8 cellular contexts compared by ENCODE assay signal in genomic region chr2:70142590-70143313, GRCh38. TPM values are rescaled to one million over a fixed set of nuclear protein-coding genes. Genes with fewer than 3 reads are reported as not detected.
A peak's percentile ranks its signal among the peaks of the same experiment; 100 is the strongest.
DNase-seq lines count a peak whose midpoint lies in the region; ATAC-seq and TF ChIP-seq lines count a peak whose summit lies in the region.

No MANE protein-coding gene starts in this region.

- intact Hi-C loops in uterus (cut with DNase I; ENCODE audit: low total_unique reads) = loop anchor here (2.0 to 5.0 kb wide), 2 partner anchors 56 to 230 kb away; partner anchors contain the start of gene PCBP1

- H3K36me3 ChIP-seq in right atrium auricular region (no peaks in the 10 kb centered on the region), uterus (no peaks in the 10 kb centered on the region)

- H3K27me3 Mint-ChIP-seq in T-helper 1 cell treated with Interleukin-12 subunit alpha and Interleukin-12 subunit beta and Interleukin-4 antibody, amounts not matched to agents 30 μg/mL and 1 μg/mL, for 36 hours (ENCODE audit: low read depth) = no peaks in the 10 kb centered on the region

- TF ChIP-seq POLR2A in uterus (IDR thresholded peaks at IDR 0.05) = peak; percentile 70 to 96

- peak overlapping the region; percentile 82 for H3K4me3 Mint-ChIP-seq in T-helper 1 cell treated with Interleukin-12 subunit alpha and Interleukin-12 subunit beta and Interleukin-4 antibody, amounts not matched to agents 30 μg/mL and 1 μg/mL, for 36 hours

- H3K9me3 Mint-ChIP-seq in T-helper 1 cell treated with Interleukin-12 subunit alpha and Interleukin-12 subunit beta and Interleukin-4 antibody, amounts not matched to agents 30 μg/mL and 1 μg/mL, for 36 hours = no peaks in the 10 kb centered on the region

- ATAC-seq in GM18499 (IDR thresholded peaks at IDR 0.05; ENCODE audit: insufficient read depth, unreplicated experiment) (peak; percentile 47), HG02938 (IDR thresholded peaks at IDR 0.05; ENCODE audit: unreplicated experiment) (peak; percentile 57)

- peak overlapping the region; percentile 54 to 72 for H3K4me3 ChIP-seq in right atrium auricular region
- peak overlapping the region; percentile 54 to 59 for H3K4me3 ChIP-seq in uterus

- peaks cover 50% of the 10 kb centered on the region for H3K4me1 Mint-ChIP-seq in T-helper 1 cell treated with Interleukin-12 subunit alpha and Interleukin-12 subunit beta and Interleukin-4 antibody, amounts not matched to agents 30 μg/mL and 1 μg/mL, for 36 hours (ENCODE audit: low read depth)

- H3K4me1 ChIP-seq in right atrium auricular region = peaks cover 0 to 24% of the 10 kb centered on the region in 2 donors
- H3K4me1 ChIP-seq in uterus = no peaks in the 10 kb centered on the region

- H3K27me3 ChIP-seq in right atrium auricular region (no peaks in the 10 kb centered on the region), uterus (no peaks in the 10 kb centered on the region)

- no peaks in the 10 kb centered on the region for H3K36me3 Mint-ChIP-seq in T-helper 1 cell treated with Interleukin-12 subunit alpha and Interleukin-12 subunit beta and Interleukin-4 antibody, amounts not matched to agents 30 μg/mL and 1 μg/mL, for 36 hours (ENCODE audit: low read depth)

- peak; percentile 72 to 93 for TF ChIP-seq CTCF in right atrium auricular region (IDR thresholded peaks at IDR 0.05)
- TF ChIP-seq CTCF in uterus (IDR thresholded peaks at IDR 0.05) = peak; percentile 93 to 100 (median 100)

- DNase-seq in NCI-H1694 (lab: John Stamatoyannopoulos, UW) = peak; percentile 97
- peak; percentile 100 for DNase-seq in right atrium auricular region (ENCODE audit: low spot score)
- DNase-seq in pulmonary artery endothelial cell (ENCODE audit: low read depth, low spot score) = peak; percentile 96
- peak; percentile 99 to 100 for DNase-seq in uterus

- H3K27ac ChIP-seq in angular gyrus (ENCODE audit: low read depth, low read length) (peak overlapping the region; percentile 99), right atrium auricular region (peak overlapping the region; percentile 99 to 100), uterus (peak overlapping the region; percentile 99 to 100)

- H3K9me3 ChIP-seq in right atrium auricular region (no peaks in the 10 kb centered on the region), uterus (no peaks in the 10 kb centered on the region)

- peak overlapping the region; percentile 93 for H3K27ac Mint-ChIP-seq in T-helper 1 cell treated with Interleukin-12 subunit alpha and Interleukin-12 subunit beta and Interleukin-4 antibody, amounts not matched to agents 30 μg/mL and 1 μg/mL, for 36 hours

RNA-seq across cellular contexts. Expression of gene C2orf42, which starts 48.1 kb away (rescaled TPM):
- total RNA-seq in right atrium auricular region (1 to 10 TPM; 9.6 to 9.9 TPM), pulmonary artery endothelial cell (10.4 and 27.6 TPM in 2 replicates), uterus (10 to 100 TPM; 10.3 to 45.7 (median 23.8) TPM)

RNA-seq across cellular contexts. Expression of gene PCBP1, which starts 55.5 kb away (rescaled TPM):
- 100 to 1,000 TPM; 121 to 147 TPM for total RNA-seq in right atrium auricular region
- 47.0 and 48.7 TPM in 2 replicates for total RNA-seq in pulmonary artery endothelial cell
- total RNA-seq in uterus = 100 to 1,000 TPM in 2 of 4 donors, 10 to 100 TPM in 2; 55.5 to 294 (median 101) TPM

Comparison
In these comparisons a context has a peak if more than half of its experiments do, and no peak if none do; other contexts are left out.
1. Peak in every context shown above with its lines: DNase-seq, ATAC-seq, H3K4me3 ChIP-seq and H3K27ac ChIP-seq.